4 cellular contexts compared by ENCODE assay signal in the genomic region with DNA sequence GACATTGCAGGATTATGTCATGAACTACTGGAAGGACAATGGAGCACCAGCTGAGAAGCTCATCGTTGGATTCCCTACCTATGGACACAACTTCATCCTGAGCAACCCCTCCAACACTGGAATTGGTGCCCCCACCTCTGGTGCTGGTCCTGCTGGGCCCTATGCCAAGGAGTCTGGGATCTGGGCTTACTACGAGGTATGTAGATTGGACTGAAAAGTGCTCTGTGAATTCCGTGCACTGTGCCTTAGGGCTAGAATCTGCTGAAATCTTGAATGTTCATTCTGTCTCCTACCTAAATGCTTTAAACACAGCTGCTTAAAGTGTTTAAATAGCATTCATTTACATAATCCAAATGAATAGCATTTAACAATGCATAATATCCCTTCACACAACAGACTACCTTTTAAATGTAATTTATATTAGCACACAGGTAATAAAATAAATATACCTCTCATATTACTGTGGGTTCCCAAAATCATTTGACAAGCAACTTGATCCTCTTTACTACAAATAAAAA. TPM values are rescaled to one million over a fixed set of nuclear protein-coding genes. Genes with fewer than 3 reads are reported as not detected.
"Had no signal": no experiment of that assay in that cellular context is flagged by ENCODE, and none has a peak within 500 bp of the region (broad histone marks: within the 10 kb centered on the region; RNA-seq: fewer than 3 reads in every experiment).

No MANE protein-coding gene starts in this region.

- H3K4me3 ChIP-seq: GM12878 had no signal

- DNase-seq: GDM1, GF-D8 had no signal

- ATAC-seq: GM12878 had no signal

RNA-seq across cellular contexts. Expression of gene CHIA, which starts 27.9 kb away (rescaled TPM):
- total RNA-seq: G401, GM12878 had no signal
